ENCODE assay signal across 8 cellular contexts in the genomic region with DNA sequence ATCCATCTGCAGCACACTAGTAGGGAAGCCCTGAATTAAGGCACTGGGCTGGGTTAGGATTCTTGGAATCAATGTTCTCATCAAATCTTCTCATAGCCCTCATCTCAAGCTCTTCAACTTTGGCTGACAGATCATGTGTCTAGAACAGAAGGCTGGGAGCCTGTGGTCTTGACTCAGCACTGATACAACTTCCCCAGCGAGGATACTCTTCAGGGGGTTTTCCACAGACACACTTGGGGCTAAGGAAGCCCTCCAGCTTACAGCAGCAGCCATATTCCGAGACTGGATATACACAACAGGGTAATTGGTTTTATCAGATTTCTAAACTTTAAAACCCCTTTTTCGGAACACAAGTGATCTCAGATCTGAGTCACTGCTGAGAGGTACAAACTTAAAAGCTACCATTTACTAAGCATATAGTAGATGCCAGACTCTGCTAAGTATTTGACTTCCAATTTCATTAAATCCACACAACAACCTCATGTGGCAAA.
DNase-seq lines count a peak whose midpoint lies in the region; ATAC-seq, FAIRE-seq and TF ChIP-seq lines count a peak whose summit lies in the region.

No MANE protein-coding gene starts in this region.

- H3F3A ChIP-seq in DOHH2 (ENCODE audit: control insufficient read depth, insufficient read depth): peaks cover 32% of the 10 kb centered on the region

- no peaks in the 10 kb centered on the region; the same call in 1 of the 2 replicates for H3K27me3 ChIP-seq in DOHH2 (ENCODE audit: control insufficient read depth, low read length)

- H3K9me2 ChIP-seq in DOHH2 (replicated peaks; ENCODE audit: control insufficient read depth, low read length): no peaks in the 10 kb centered on the region

- in situ Hi-C loops in astrocyte of the cerebellum (cut with HindIII; ENCODE audit: low sequenced_read_pairs): no loop called here

- no peaks in the 10 kb centered on the region for H3K36me3 ChIP-seq in DOHH2 (ENCODE audit: control insufficient read depth, low read length)

- no peak for TF ChIP-seq CTCF in DOHH2 (IDR thresholded peaks at IDR 0.05; ENCODE audit: low read depth, low read length, poor library complexity, severe bottlenecking)
- TF ChIP-seq CTCF in astrocyte of the cerebellum (IDR thresholded peaks at IDR 0.05; ENCODE audit: low read depth, low read length, missing control alignments): no peak

- peak; percentile 76 for FAIRE-seq in RCC 7860 (lab: Jason Lieb, UNC)

- H3K4me3 ChIP-seq in DOHH2 (ENCODE audit: low read length) (peak overlapping the region; percentile 26), astrocyte of the cerebellum (ENCODE audit: low read depth, low read length) (no peak overlapping the region)

- H3K4me2 ChIP-seq in DOHH2 (ENCODE audit: low read length): peak overlapping the region; percentile 44

- no peak overlapping the region for H3K27ac ChIP-seq in DOHH2 (ENCODE audit: low read depth, low read length)

- peaks cover 82% of the 10 kb centered on the region for H3K4me1 ChIP-seq in DOHH2 (ENCODE audit: control insufficient read depth, low read length)

- ATAC-seq in GM18498 (IDR thresholded peaks at IDR 0.05; ENCODE audit: unreplicated experiment) (no peak), HG02870 (IDR thresholded peaks at IDR 0.05; ENCODE audit: unreplicated experiment) (no peak)

- DNase-seq in RCC 7860 (ENCODE audit: low spot score) (peak; percentile 77), astrocyte of the cerebellum (ENCODE audit: low read depth) (peak; percentile 79), NCI-H748 (lab: John Stamatoyannopoulos, UW; ENCODE audit: unreplicated experiment) (no peak), T-helper 9 cell (no peak)
- peak; percentile 28 to 32 for DNase-seq in stimulated activated CD4-positive, alpha-beta T cell treated with anti-CD3 and anti-CD28 coated beads, Interleukin-12 subunit alpha, Interleukin-12 subunit beta, amount 100 ng/mL, for 24 hours (ENCODE audit: low read depth in 2 of 2)

- H3K9me3 ChIP-seq in DOHH2 (ENCODE audit: control insufficient read depth, insufficient read depth, low read length): no peaks in the 10 kb centered on the region

- peaks cover 4% of the 10 kb centered on the region; the same call in 1 of the 2 replicates for H4K20me1 ChIP-seq in DOHH2 (ENCODE audit: control insufficient read depth, insufficient read depth, low read depth, low read length)

- H3K79me2 ChIP-seq in DOHH2 (ENCODE audit: control insufficient read depth, low read length): peaks cover 57% of the 10 kb centered on the region

Comparison
In these comparisons a context has a peak if more than half of its experiments do, and no peak if none do; other contexts are left out.
1. DNase-seq: peak in RCC 7860 (single experiment), astrocyte of the cerebellum (single experiment) and stimulated activated CD4-positive, alpha-beta T cell treated with anti-CD3 and anti-CD28 coated beads, Interleukin-12 subunit alpha, Interleukin-12 subunit beta, amount 100 ng/mL, for 24 hours (2 of 2); none in NCI-H748 (single experiment) and T-helper 9 cell (single experiment).